Comparison of ENCODE assay signal across 1 cellular context in genomic region chr11:10490398-10491232, GRCh38.
A peak's percentile ranks its signal among the peaks of the same experiment; 100 is the strongest.
TF ChIP-seq lines count a peak whose summit lies in the region.

No MANE protein-coding gene starts in this region.

TF ChIP-seq in SK-N-SH, 30 proteins besides CTCF, POLR2A, EP300 and RAD21 (continued from another document):
- TF ChIP-seq MXI1 (IDR thresholded peaks at IDR 0.05; ENCODE audit: low read depth, low read length): no peak
- no peak for TF ChIP-seq GABPA (IDR thresholded peaks at IDR 0.05; ENCODE audit: low read depth)
- TF ChIP-seq MEF2A (IDR thresholded peaks at IDR 0.05; ENCODE audit: borderline replicate concordance, low read depth): peak; percentile 89
- TF ChIP-seq PBX3 (IDR thresholded peaks at IDR 0.05): peak; percentile 95
- no peak for TF ChIP-seq FOXJ3 (CRISPR knock-in tag; IDR thresholded peaks at IDR 0.05)
- TF ChIP-seq TEAD4 (IDR thresholded peaks at IDR 0.05; ENCODE audit: borderline replicate concordance, insufficient read depth): peak; percentile 44
- peak; percentile 45; the same call in 1 of the 2 replicates for TF ChIP-seq USF1 (IDR thresholded peaks at IDR 0.05; ENCODE audit: borderline replicate concordance, low read depth)
- TF ChIP-seq REST (IDR thresholded peaks at IDR 0.05; ENCODE audit: low read depth, low read length): 0 out of 2 replicates have a peak, but pooled peaks have one; percentile 33
- peak; percentile 68 for TF ChIP-seq POLR2AphosphoS5 (IDR thresholded peaks at IDR 0.05; ENCODE audit: low read depth, low read length)
- TF ChIP-seq ELF1 (IDR thresholded peaks at IDR 0.05): peak; percentile 74
- TF ChIP-seq TCF12 (IDR thresholded peaks at IDR 0.05): peak; percentile 94
- no peak for TF ChIP-seq USF2 (IDR thresholded peaks at IDR 0.05; ENCODE audit: borderline replicate concordance, low read depth, low read length)
- TF ChIP-seq YY1 (IDR thresholded peaks at IDR 0.05; ENCODE audit: low read depth): no peak
- peak; percentile 37; the same call in 1 of the 2 replicates for TF ChIP-seq SIN3A (IDR thresholded peaks at IDR 0.05; ENCODE audit: borderline replicate concordance, low read depth, low read length)
- no peak for TF ChIP-seq GATA2 (CRISPR knock-in tag; IDR thresholded peaks at IDR 0.05)
- no peak for TF ChIP-seq RFX5 (IDR thresholded peaks at IDR 0.05; ENCODE audit: low read length)
- TF ChIP-seq EZH2phosphoT487 (IDR thresholded peaks at IDR 0.05; ENCODE audit: borderline replicate concordance, low read depth): no peak
- no peak for TF ChIP-seq TAF1 (IDR thresholded peaks at IDR 0.05; ENCODE audit: borderline replicate concordance, low read depth, low read length)
- TF ChIP-seq NRF1 (IDR thresholded peaks at IDR 0.05; ENCODE audit: low read depth, low read length): no peak
- TF ChIP-seq CHD2 (IDR thresholded peaks at IDR 0.05; ENCODE audit: low read length, partially characterized antibody): no peak
- TF ChIP-seq FOSL2 (IDR thresholded peaks at IDR 0.05; ENCODE audit: borderline replicate concordance, low read depth): peak; percentile 99
- no peak for TF ChIP-seq IRF3 (IDR thresholded peaks at IDR 0.05; ENCODE audit: low read depth, low read length)
- no peak for TF ChIP-seq RCOR1 (IDR thresholded peaks at IDR 0.05; ENCODE audit: low read length)
- no peak for TF ChIP-seq ZBTB33 (IDR thresholded peaks at IDR 0.05; ENCODE audit: borderline replicate concordance, low read depth)
TF ChIP-seq in SK-N-SH: peak in this region for 15.
